27 cellular contexts compared by ENCODE assay signal in genomic region chr12:4589941-4590340, GRCh38.
"Had no signal": no experiment of that assay in that cellular context is flagged by ENCODE, and none has a peak within 500 bp of the region (broad histone marks: within the 10 kb centered on the region; RNA-seq: fewer than 3 reads in every experiment).

No MANE protein-coding gene starts in this region.

- H3K9me3 ChIP-seq: colonic mucosa, gastroesophageal sphincter, ovary, right lobe of liver, testis, transverse colon had no signal

- H3K27ac ChIP-seq: colonic mucosa, dorsolateral prefrontal cortex, gastroesophageal sphincter, ovary, right lobe of liver, skin epidermis, testis had no signal

- ATAC-seq: effector memory CD8-positive, alpha-beta T cell; gastroesophageal sphincter; left colon; right lobe of liver; stimulated activated naive CD8-positive, alpha-beta T cell treated with anti-CD3 and anti-CD28 coated beads, Interleukin-15, Interleukin-2, amounts not matched to agents 100 U/mL and 50 U/mL, for 24 hours had no signal

- DNase-seq: activated CD4-positive, alpha-beta memory T cell treated with anti-CD3 and anti-CD28 coated beads, Interleukin-2, amount 10 ng/mL, durations not matched to agents 7 days and 5 days; activated CD4-positive, alpha-beta T cell treated with anti-CD3 and anti-CD28 coated beads for 1 hour; activated CD4-positive, alpha-beta T cell treated with anti-CD3 and anti-CD28 coated beads, Interleukin-2, amount 10 ng/mL, durations not matched to agents 7 days and 5 days; activated CD8-positive, alpha-beta memory T cell treated with anti-CD3 and anti-CD28 coated beads, Interleukin-2, amount 50 U/mL, for 48 hours; activated gamma-delta T cell; activated naive CD4-positive, alpha-beta T cell treated with anti-CD3 and anti-CD28 coated beads, Interleukin-2, amount 50 U/mL, for 16 hours; activated T-cell treated with anti-CD3 and anti-CD28 coated beads, Interleukin-2, amount 50 U/mL, for 24 hours; anterior cingulate cortex; colonic mucosa; dorsolateral prefrontal cortex; effector memory CD8-positive, alpha-beta T cell; head of caudate nucleus; hippocampal formation; left colon; mammary epithelial cell; ovary; right lobe of liver; stimulated activated CD4-positive, alpha-beta T cell treated with anti-CD3 and anti-CD28 coated beads, Interleukin-12 subunit alpha, Interleukin-12 subunit beta, amount 100 ng/mL, for 4 hours; stimulated activated CD4-positive, alpha-beta T cell treated with anti-CD3 and anti-CD28 coated beads, Interleukin-4, amount 100 ng/mL, for 1 hour; stimulated activated naive CD8-positive, alpha-beta T cell treated with anti-CD3 and anti-CD28 coated beads, Interleukin-15, Interleukin-2, amounts not matched to agents 100 U/mL and 50 U/mL, for 24 hours; T-helper 2 cell; testis; transverse colon had no signal

- H3K27me3 ChIP-seq: colonic mucosa, ovary, right lobe of liver, testis, transverse colon had no signal

- H3K36me3 ChIP-seq: colonic mucosa, gastroesophageal sphincter, ovary, right lobe of liver, transverse colon had no signal

- H3K9me3 Mint-ChIP-seq: activated CD4-positive, alpha-beta T cell treated with anti-CD3 and anti-CD28 coated beads, Interleukin-2, amount 10 ng/mL, durations not matched to agents 7 days and 5 days; activated T-cell treated with anti-CD3 and anti-CD28 coated beads, Interleukin-2, amount 50 U/mL, for 24 hours; effector memory CD8-positive, alpha-beta T cell; nephron had no signal

- H3K27me3 Mint-ChIP-seq: activated CD4-positive, alpha-beta T cell treated with anti-CD3 and anti-CD28 coated beads, Interleukin-2, amount 10 ng/mL, durations not matched to agents 7 days and 5 days; activated T-cell treated with anti-CD3 and anti-CD28 coated beads, Interleukin-2, amount 50 U/mL, for 24 hours had no signal

- H3K4me3 ChIP-seq: colonic mucosa, dorsolateral prefrontal cortex, gastroesophageal sphincter, ovary, right lobe of liver, skin epidermis, testis, transverse colon had no signal

- H3K4me1 ChIP-seq: colonic mucosa, gastroesophageal sphincter, right lobe of liver, testis had no signal

- H3K27ac Mint-ChIP-seq: activated CD4-positive, alpha-beta memory T cell treated with anti-CD3 and anti-CD28 coated beads, Interleukin-2, amount 10 ng/mL, durations not matched to agents 7 days and 5 days; activated CD4-positive, alpha-beta T cell treated with anti-CD3 and anti-CD28 coated beads, Interleukin-2, amount 10 ng/mL, durations not matched to agents 7 days and 5 days; activated T-cell treated with anti-CD3 and anti-CD28 coated beads, Interleukin-2, amount 50 U/mL, for 24 hours; effector memory CD8-positive, alpha-beta T cell; nephron; progenitor cell of endocrine pancreas had no signal

- H3K4me3 Mint-ChIP-seq: activated CD4-positive, alpha-beta memory T cell treated with anti-CD3 and anti-CD28 coated beads, Interleukin-2, amount 10 ng/mL, durations not matched to agents 7 days and 5 days; activated CD4-positive, alpha-beta T cell treated with anti-CD3 and anti-CD28 coated beads, Interleukin-2, amount 10 ng/mL, durations not matched to agents 7 days and 5 days; activated T-cell treated with anti-CD3 and anti-CD28 coated beads, Interleukin-2, amount 50 U/mL, for 24 hours; effector memory CD8-positive, alpha-beta T cell; nephron had no signal

- H3K4me1 Mint-ChIP-seq: activated CD4-positive, alpha-beta memory T cell treated with anti-CD3 and anti-CD28 coated beads, Interleukin-2, amount 10 ng/mL, durations not matched to agents 7 days and 5 days; activated CD4-positive, alpha-beta T cell treated with anti-CD3 and anti-CD28 coated beads, Interleukin-2, amount 10 ng/mL, durations not matched to agents 7 days and 5 days; nephron had no signal
